18 cellular contexts compared by ENCODE assay signal in the genomic region with DNA sequence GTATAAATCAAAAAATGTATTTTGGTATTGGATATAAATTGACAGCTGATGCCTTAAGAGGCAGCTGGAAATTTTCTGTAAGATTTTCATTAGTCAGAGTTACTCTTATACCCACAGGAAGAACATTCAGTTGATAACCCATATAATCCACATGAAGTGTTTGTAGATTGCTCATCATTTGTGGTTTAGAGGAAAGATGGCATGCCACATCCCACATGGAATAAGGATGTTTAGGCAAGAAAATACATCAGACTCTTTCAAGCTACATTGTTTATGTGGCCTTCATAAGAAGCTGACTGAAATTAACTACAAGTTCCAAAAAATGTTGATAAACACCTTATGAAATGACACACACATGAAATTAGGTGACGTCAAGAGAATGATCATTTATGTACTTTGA. TPM values are rescaled to one million over a fixed set of nuclear protein-coding genes. Genes with fewer than 3 reads are reported as not detected.
A peak's percentile ranks its signal among the peaks of the same experiment; 100 is the strongest.
DNase-seq lines count a peak whose midpoint lies in the region; ATAC-seq lines count a peak whose summit lies in the region.
"Had no signal": no experiment of that assay in that cellular context is flagged by ENCODE, and none has a peak within 500 bp of the region (broad histone marks: within the 10 kb centered on the region; RNA-seq: fewer than 3 reads in every experiment).

No MANE protein-coding gene starts in this region.

- DNase-seq in Daoy (ENCODE audit: low read depth), result peak; percentile 63
- peak; percentile 81 for DNase-seq in NCI-H226
- peak; percentile 9 for DNase-seq in dermis blood vessel endothelial cell
- peak; percentile 88 for DNase-seq in non-pigmented ciliary epithelial cell (ENCODE audit: low read depth)
- no peak for DNase-seq in NCI-H1417 (lab: John Stamatoyannopoulos, UW)
- no peak for DNase-seq in SKM-1 (lab: John Stamatoyannopoulos, UW; ENCODE audit: unreplicated experiment)
- no peak for DNase-seq in SIG-M5 treated with dmso at 0.1 percent for 504 hours (lab: John Stamatoyannopoulos, UW; ENCODE audit: unreplicated experiment)
- DNase-seq: activated CD4-positive, CD25-positive, alpha-beta regulatory T cell treated with anti-CD3 and anti-CD28 coated beads, Interleukin-2, amount 50 U/mL, for 72 hours; CD8-positive, alpha-beta T cell; colonic mucosa; islet precursor cell; NCI-H1092; NCI-H2227 treated with DMSO at 0.1 percent for 48 hours; psoas muscle; stimulated activated CD4-positive, alpha-beta T cell treated with anti-CD3 and anti-CD28 coated beads, Interleukin-2, amount 100 ng/mL, for 48 hours had no signal

- ATAC-seq in GM21723 (IDR thresholded peaks at IDR 0.05; ENCODE audit: unreplicated experiment), result no peak
- ATAC-seq: activated naive CD4-positive, alpha-beta T cell treated with anti-CD3 and anti-CD28 coated beads, Interleukin-2, amount 50 U/mL, for 72 hours; CD8-positive, alpha-beta T cell; psoas muscle had no signal

RNA-seq across cellular contexts. Expression of gene AREG, which starts 56.6 kb away (rescaled TPM):
- 0.29 TPM in 1 of 2 replicates, not detected in the other for total RNA-seq in Daoy (2014; rRNA removed; shearing (Covaris generic))
- total RNA-seq in dermis blood vessel endothelial cell, result 0.19 and 0.34 TPM in 2 replicates
- total RNA-seq: frontal cortex had no signal

Comparison
In these comparisons a context has a peak if more than half of its experiments do, and no peak if none do; other contexts are left out.
1. DNase-seq: peak in Daoy (single experiment), NCI-H226 (single experiment), dermis blood vessel endothelial cell (single experiment) and non-pigmented ciliary epithelial cell (single experiment); none in NCI-H1417 (0 of 3), SKM-1 (single experiment) and SIG-M5 treated with dmso at 0.1 percent for 504 hours (single experiment).